In genomic region chr11:44593194-44593593, GRCh38 we compare ENCODE assay signal across 12 cellular contexts. TPM values are rescaled to one million over a fixed set of nuclear protein-coding genes. Genes with fewer than 3 reads are reported as not detected.
A peak's percentile ranks its signal among the peaks of the same experiment; 100 is the strongest.
DNase-seq lines count a peak whose midpoint lies in the region; ATAC-seq and TF ChIP-seq lines count a peak whose summit lies in the region.
"Had no signal": no experiment of that assay in that cellular context is flagged by ENCODE, and none has a peak within 500 bp of the region (broad histone marks: within the 10 kb centered on the region; RNA-seq: fewer than 3 reads in every experiment).

No MANE protein-coding gene starts in this region.

- H3K9me3 Mint-ChIP-seq in activated T-cell treated with anti-CD3 and anti-CD28 coated beads, Interleukin-2, amount 50 U/mL, for 24 hours: no peaks in the 10 kb centered on the region
- H3K9me3 Mint-ChIP-seq in naive thymus-derived CD4-positive, alpha-beta T cell: no peaks in the 10 kb centered on the region
- no peaks in the 10 kb centered on the region for H3K9me3 Mint-ChIP-seq in type B pancreatic cell

- intact Hi-C loops in naive thymus-derived CD4-positive, alpha-beta T cell (cut with micrococcal nuclease): loop anchor here in 1 of 2 donors (10.0 kb wide), 1 partner anchor 1252 kb away; the partner anchor contains the start of gene CRY2
- intact Hi-C loops in tibial artery (cut with DNase I; ENCODE audit: low total_unique reads): no loop called here

- H3K27ac ChIP-seq in caudate nucleus (ENCODE audit: low read depth, low read length): peak overlapping the region; percentile 91
- H3K27ac ChIP-seq in naive thymus-derived CD4-positive, alpha-beta T cell (ENCODE audit: low read depth, low read length): no peak overlapping the region
- peak overlapping the region; percentile 81 to 88 for H3K27ac ChIP-seq in tibial artery
- H3K27ac ChIP-seq: adrenal gland had no signal

- peaks cover 37 to 38% of the 10 kb centered on the region in 2 donors for H3K4me1 ChIP-seq in naive thymus-derived CD4-positive, alpha-beta T cell (ENCODE audit: control insufficient read depth in 2 of 2, insufficient read depth in 2 of 2, low read length in 2 of 2)
- peaks cover 14 to 77% (median 68%) of the 10 kb centered on the region in 4 donors for H3K4me1 ChIP-seq in tibial artery
- H3K4me1 ChIP-seq: adrenal gland had no signal

- peak overlapping the region; percentile 67 for H3K27ac Mint-ChIP-seq in activated T-cell treated with anti-CD3 and anti-CD28 coated beads, Interleukin-2, amount 50 U/mL, for 24 hours
- H3K27ac Mint-ChIP-seq in naive thymus-derived CD4-positive, alpha-beta T cell: peak overlapping the region in 8 of 9 donors; percentile 49 to 98 (median 88)
- no peak overlapping the region for H3K27ac Mint-ChIP-seq in type B pancreatic cell

- POLR2A ChIA-PET in naive thymus-derived CD4-positive, alpha-beta T cell (lab: Charles Lee): interaction anchor here (0.9 to 3.4 kb wide), 4 partner anchors 14 to 29 kb away, joined by 4 to 22 read pairs (median 4); no protein-coding TSS in a partner anchor

- H3K27me3 ChIP-seq in naive thymus-derived CD4-positive, alpha-beta T cell (ENCODE audit: control insufficient read depth in 2 of 2, insufficient read depth in 2 of 2, low read length in 2 of 2): no peaks in the 10 kb centered on the region
- no peaks in the 10 kb centered on the region for H3K27me3 ChIP-seq in tibial artery
- H3K27me3 ChIP-seq: adrenal gland had no signal

- no peak overlapping the region for H3K4me3 Mint-ChIP-seq in activated T-cell treated with anti-CD3 and anti-CD28 coated beads, Interleukin-2, amount 50 U/mL, for 24 hours
- no peak overlapping the region for H3K4me3 Mint-ChIP-seq in naive thymus-derived CD4-positive, alpha-beta T cell
- H3K4me3 Mint-ChIP-seq in type B pancreatic cell: no peak overlapping the region

- H3K36me3 Mint-ChIP-seq in activated T-cell treated with anti-CD3 and anti-CD28 coated beads, Interleukin-2, amount 50 U/mL, for 24 hours (ENCODE audit: low read depth): peaks cover 93% of the 10 kb centered on the region
- peaks cover 3 to 44% (median 13%) of the 10 kb centered on the region in 5 donors for H3K36me3 Mint-ChIP-seq in naive thymus-derived CD4-positive, alpha-beta T cell
- H3K36me3 Mint-ChIP-seq in type B pancreatic cell: no peaks in the 10 kb centered on the region

- DNase-seq in activated T-cell treated with anti-CD3 and anti-CD28 coated beads, Interleukin-2, amount 50 U/mL, for 24 hours: no peak
- DNase-seq in activated T-cell treated with anti-CD3 and anti-CD28 coated beads for 4 hours (no peak), caudate nucleus (lab: John Stamatoyannopoulos, UW) (peak in 60 of 61 donors; percentile 28 to 94 (median 84)), tibial artery (peak in 1 of 2 donors; percentile 88), HuH-7 (ENCODE audit: low spot score) (no peak), NCI-H748 (lab: John Stamatoyannopoulos, UW; ENCODE audit: unreplicated experiment) (no peak), type B pancreatic cell (ENCODE audit: extremely low spot score, unreplicated experiment) (no peak)
- DNase-seq in naive thymus-derived CD4-positive, alpha-beta T cell: no peak
- DNase-seq: adrenal gland, NCI-H2081 had no signal

- CTCF ChIA-PET in naive thymus-derived CD4-positive, alpha-beta T cell (lab: Charles Lee): interaction anchor here (1.2 kb wide), 1 partner anchor 22 kb away, joined by 3 read pairs; no protein-coding TSS in a partner anchor

- H3K9me3 ChIP-seq in naive thymus-derived CD4-positive, alpha-beta T cell (ENCODE audit: control insufficient read depth in 2 of 3, low read length in 3 of 3): no peaks in the 10 kb centered on the region
- H3K9me3 ChIP-seq in tibial artery: no peaks in the 10 kb centered on the region
- H3K9me3 ChIP-seq: adrenal gland had no signal

- ATAC-seq in naive thymus-derived CD4-positive, alpha-beta T cell: no peak
- ATAC-seq: esophagus mucosa, HCT116 had no signal

- H3K36me3 ChIP-seq in naive thymus-derived CD4-positive, alpha-beta T cell (ENCODE audit: control insufficient read depth in 2 of 3, insufficient read depth in 3 of 3, low read length in 3 of 3): peaks cover 0 to 7% (median 0%) of the 10 kb centered on the region in 3 experiments
- H3K36me3 ChIP-seq in tibial artery: peaks cover 0 to 13% (median 0%) of the 10 kb centered on the region in 3 donors
- H3K36me3 ChIP-seq: adrenal gland had no signal

- H3K4me3 ChIP-seq in naive thymus-derived CD4-positive, alpha-beta T cell (ENCODE audit: low read length): no peak overlapping the region
- H3K4me3 ChIP-seq in tibial artery: no peak overlapping the region
- H3K4me3 ChIP-seq: adrenal gland had no signal

- peaks cover 68% of the 10 kb centered on the region for H3K4me1 Mint-ChIP-seq in activated T-cell treated with anti-CD3 and anti-CD28 coated beads, Interleukin-2, amount 50 U/mL, for 24 hours (ENCODE audit: low read depth)
- H3K4me1 Mint-ChIP-seq in naive thymus-derived CD4-positive, alpha-beta T cell: peaks cover 24 to 83% (median 74%) of the 10 kb centered on the region in 7 donors
- peaks cover 39% of the 10 kb centered on the region for H3K4me1 Mint-ChIP-seq in type B pancreatic cell (ENCODE audit: unreplicated experiment)

- TF ChIP-seq CTCF in tibial artery (IDR thresholded peaks at IDR 0.05) (no peak), type B pancreatic cell (conservative IDR thresholded peaks at IDR 0.05) (no peak)

- no peaks in the 10 kb centered on the region for H3K27me3 Mint-ChIP-seq in activated T-cell treated with anti-CD3 and anti-CD28 coated beads, Interleukin-2, amount 50 U/mL, for 24 hours
- no peaks in the 10 kb centered on the region for H3K27me3 Mint-ChIP-seq in naive thymus-derived CD4-positive, alpha-beta T cell
- H3K27me3 Mint-ChIP-seq in type B pancreatic cell: no peaks in the 10 kb centered on the region

RNA-seq across cellular contexts. Expression of gene CD82, which starts 27.7 kb away (rescaled TPM):
- total RNA-seq in naive thymus-derived CD4-positive, alpha-beta T cell: 100 to 1,000 TPM in 1 of 5 experiments, 10 to 100 TPM in 4; 37.0 to 319 (median 57.2) TPM
- polyA plus RNA-seq in naive thymus-derived CD4-positive, alpha-beta T cell: 10 to 100 TPM; 36.4 to 63.1 TPM
- 80.3 and 82.1 TPM in 2 replicates for total RNA-seq in type B pancreatic cell (ENCODE audit: low replicate concordance)

Comparison
In these comparisons a context has a peak if more than half of its experiments do, and no peak if none do; other contexts are left out.
1. DNase-seq: peak in caudate nucleus (60 of 61); none in activated T-cell treated with anti-CD3 and anti-CD28 coated beads, Interleukin-2, amount 50 U/mL, for 24 hours (single experiment), activated T-cell treated with anti-CD3 and anti-CD28 coated beads for 4 hours (single experiment), naive thymus-derived CD4-positive, alpha-beta T cell (0 of 9), HuH-7 (single experiment), NCI-H748 (single experiment) and type B pancreatic cell (single experiment).